ENCODE assay signal across 21 cellular contexts in genomic region chr1:199843856-199844255, GRCh38.
"Had no signal": no experiment of that assay in that cellular context is flagged by ENCODE, and none has a peak within 500 bp of the region (broad histone marks: within the 10 kb centered on the region; RNA-seq: fewer than 3 reads in every experiment).

No MANE protein-coding gene starts in this region.

- H3K4me1 ChIP-seq: gastrocnemius medialis, prostate gland, suprapubic skin, transverse colon, vagina had no signal

- H3K27me3 ChIP-seq: cardiac muscle cell, gastrocnemius medialis, suprapubic skin, transverse colon, vagina had no signal

- DNase-seq: activated CD4-positive, alpha-beta T cell treated with anti-CD3 and anti-CD28 coated beads, Interleukin-2, amount 10 ng/mL, durations not matched to agents 7 days and 5 days; activated CD8-positive, alpha-beta T cell treated with anti-CD3 and anti-CD28 coated beads, Interleukin-2, amount 10 ng/mL, durations not matched to agents 7 days and 5 days; activated naive CD4-positive, alpha-beta T cell treated with anti-CD3 and anti-CD28 coated beads, Interleukin-2, amount 10 ng/mL, durations not matched to agents 7 days and 5 days; activated T-cell treated with anti-CD3 and anti-CD28 coated beads, Interleukin-2, amount 50 U/mL, for 24 hours; effector memory CD8-positive, alpha-beta T cell; gastrocnemius medialis; mesendoderm; naive thymus-derived CD8-positive, alpha-beta T cell; right cardiac atrium; stimulated activated CD4-positive, alpha-beta T cell treated with anti-CD3 and anti-CD28 coated beads, Interleukin-15, amount 100 ng/mL, for 24 hours; stimulated activated CD4-positive, alpha-beta T cell treated with anti-CD3 and anti-CD28 coated beads, Interleukin-2, amount 100 ng/mL, for 48 hours; stimulated activated naive CD8-positive, alpha-beta T cell treated with anti-CD3 and anti-CD28 coated beads, Interleukin-15, amount 100 ng/mL, for 72 hours; transverse colon had no signal

- ATAC-seq: activated CD4-positive, CD25-positive, alpha-beta regulatory T cell treated with anti-CD3 and anti-CD28 coated beads, Interleukin-2, amount 50 U/mL, for 24 hours; activated CD8-positive, alpha-beta T cell treated with anti-CD3 and anti-CD28 coated beads, Interleukin-2, amount 10 ng/mL, durations not matched to agents 7 days and 5 days; effector memory CD8-positive, alpha-beta T cell; gastrocnemius medialis; naive thymus-derived CD8-positive, alpha-beta T cell; right cardiac atrium; stimulated activated naive CD8-positive, alpha-beta T cell treated with anti-CD3 and anti-CD28 coated beads, Interleukin-15, amount 100 ng/mL, for 72 hours had no signal

- H3K4me3 Mint-ChIP-seq: activated CD4-positive, alpha-beta T cell treated with anti-CD3 and anti-CD28 coated beads, Interleukin-2, amount 10 ng/mL, durations not matched to agents 7 days and 5 days; activated CD8-positive, alpha-beta T cell treated with anti-CD3 and anti-CD28 coated beads, Interleukin-2, amount 10 ng/mL, durations not matched to agents 7 days and 5 days; activated naive CD4-positive, alpha-beta T cell treated with anti-CD3 and anti-CD28 coated beads, Interleukin-2, amount 10 ng/mL, durations not matched to agents 7 days and 5 days; activated T-cell treated with anti-CD3 and anti-CD28 coated beads, Interleukin-2, amount 50 U/mL, for 24 hours; effector memory CD8-positive, alpha-beta T cell; naive thymus-derived CD8-positive, alpha-beta T cell; stimulated activated naive CD8-positive, alpha-beta T cell treated with anti-CD3 and anti-CD28 coated beads, Interleukin-15, amount 100 ng/mL, for 72 hours; T-helper 2 cell treated with Interferon-gamma antibody and Interleukin-4, amounts not matched to agents 5 μg/mL and 100 μg/mL, for 36 hours had no signal

- H3K27ac Mint-ChIP-seq: activated CD4-positive, alpha-beta T cell treated with anti-CD3 and anti-CD28 coated beads, Interleukin-2, amount 10 ng/mL, durations not matched to agents 7 days and 5 days; activated CD8-positive, alpha-beta T cell treated with anti-CD3 and anti-CD28 coated beads, Interleukin-2, amount 10 ng/mL, durations not matched to agents 7 days and 5 days; activated naive CD4-positive, alpha-beta T cell treated with anti-CD3 and anti-CD28 coated beads, Interleukin-2, amount 10 ng/mL, durations not matched to agents 7 days and 5 days; activated T-cell treated with anti-CD3 and anti-CD28 coated beads, Interleukin-2, amount 50 U/mL, for 24 hours; activated T-helper 2 cell treated with anti-CD3 and anti-CD28 coated beads, Interferon-gamma antibody, Interleukin-2, Interleukin-4, amounts not matched to agents 10 μg/mL and 5 μg/mL and 100 μg/mL, durations not matched to agents 14 hours and 24 hours and 36 hours; effector memory CD8-positive, alpha-beta T cell; naive thymus-derived CD8-positive, alpha-beta T cell; stimulated activated naive CD8-positive, alpha-beta T cell treated with anti-CD3 and anti-CD28 coated beads, Interleukin-15, amount 100 ng/mL, for 72 hours; T-helper 2 cell treated with Interferon-gamma antibody and Interleukin-4, amounts not matched to agents 5 μg/mL and 100 μg/mL, for 36 hours had no signal

- H3K9me3 Mint-ChIP-seq: activated CD4-positive, alpha-beta T cell treated with anti-CD3 and anti-CD28 coated beads, Interleukin-2, amount 10 ng/mL, durations not matched to agents 7 days and 5 days; activated naive CD4-positive, alpha-beta T cell treated with anti-CD3 and anti-CD28 coated beads, Interleukin-2, amount 10 ng/mL, durations not matched to agents 7 days and 5 days; activated T-helper 2 cell treated with anti-CD3 and anti-CD28 coated beads, Interferon-gamma antibody, Interleukin-2, Interleukin-4, amounts not matched to agents 10 μg/mL and 5 μg/mL and 100 μg/mL, durations not matched to agents 14 hours and 24 hours and 36 hours; effector memory CD8-positive, alpha-beta T cell; T-helper 2 cell treated with Interferon-gamma antibody and Interleukin-4, amounts not matched to agents 5 μg/mL and 100 μg/mL, for 36 hours had no signal

- H3K4me1 Mint-ChIP-seq: activated CD4-positive, alpha-beta T cell treated with anti-CD3 and anti-CD28 coated beads, Interleukin-2, amount 10 ng/mL, durations not matched to agents 7 days and 5 days; activated naive CD4-positive, alpha-beta T cell treated with anti-CD3 and anti-CD28 coated beads, Interleukin-2, amount 10 ng/mL, durations not matched to agents 7 days and 5 days; naive thymus-derived CD8-positive, alpha-beta T cell; stimulated activated naive CD8-positive, alpha-beta T cell treated with anti-CD3 and anti-CD28 coated beads, Interleukin-15, amount 100 ng/mL, for 72 hours had no signal

- H3K27me3 Mint-ChIP-seq: activated CD4-positive, alpha-beta T cell treated with anti-CD3 and anti-CD28 coated beads, Interleukin-2, amount 10 ng/mL, durations not matched to agents 7 days and 5 days; activated naive CD4-positive, alpha-beta T cell treated with anti-CD3 and anti-CD28 coated beads, Interleukin-2, amount 10 ng/mL, durations not matched to agents 7 days and 5 days had no signal

- H3K27ac ChIP-seq: cardiac muscle cell, epithelial cell of prostate, gastrocnemius medialis, prostate gland, suprapubic skin, transverse colon, vagina had no signal

- H3K36me3 ChIP-seq: cardiac muscle cell, gastrocnemius medialis, prostate gland, suprapubic skin, transverse colon, vagina had no signal

- H3K9me3 ChIP-seq: gastrocnemius medialis, prostate gland, suprapubic skin, transverse colon, vagina had no signal

- H3K36me3 Mint-ChIP-seq: activated naive CD4-positive, alpha-beta T cell treated with anti-CD3 and anti-CD28 coated beads, Interleukin-2, amount 10 ng/mL, durations not matched to agents 7 days and 5 days; naive thymus-derived CD8-positive, alpha-beta T cell had no signal

- H3K4me3 ChIP-seq: cardiac muscle cell, gastrocnemius medialis, prostate gland, suprapubic skin, transverse colon, vagina had no signal
